ENCODE assay signal across 15 cellular contexts in the genomic region with DNA sequence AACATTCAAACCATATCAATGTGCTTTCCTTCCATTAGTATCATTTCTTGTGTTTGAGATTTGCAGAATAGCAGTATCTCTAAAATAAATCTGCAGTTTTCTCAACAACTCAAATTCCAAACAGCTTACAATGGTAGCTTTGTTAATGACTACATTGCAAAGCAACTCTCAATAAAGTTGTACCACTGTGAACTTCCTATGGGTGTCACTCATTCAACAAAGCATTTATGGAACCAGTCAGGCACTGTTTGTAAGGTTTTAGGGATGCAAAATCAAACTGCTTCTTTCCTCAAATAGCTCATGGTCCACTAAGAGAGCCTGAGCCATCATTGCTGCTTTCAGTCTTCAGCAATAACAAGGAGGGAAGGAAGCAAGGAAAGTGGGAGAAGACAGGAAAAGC.
A peak's percentile ranks its signal among the peaks of the same experiment; 100 is the strongest.
DNase-seq lines count a peak whose midpoint lies in the region; ATAC-seq and TF ChIP-seq lines count a peak whose summit lies in the region.
"Had no signal": no experiment of that assay in that cellular context is flagged by ENCODE, and none has a peak within 500 bp of the region (broad histone marks: within the 10 kb centered on the region; RNA-seq: fewer than 3 reads in every experiment).

No MANE protein-coding gene starts in this region.

- peaks cover 17% of the 10 kb centered on the region for H3K36me3 Mint-ChIP-seq in activated CD4-positive, alpha-beta T cell treated with anti-CD3 and anti-CD28 coated beads for 36 hours (ENCODE audit: low read depth)
- no peaks in the 10 kb centered on the region for H3K36me3 Mint-ChIP-seq in chondrocyte (ENCODE audit: low read depth)

- no peaks in the 10 kb centered on the region for H3K79me2 ChIP-seq in parathyroid adenoma

- peak overlapping the region; percentile 66 for H3K27ac Mint-ChIP-seq in activated CD4-positive, alpha-beta T cell treated with anti-CD3 and anti-CD28 coated beads for 36 hours
- no peak overlapping the region for H3K27ac Mint-ChIP-seq in chondrocyte (ENCODE audit: unreplicated experiment)

- peaks cover 48% of the 10 kb centered on the region for H3K4me1 Mint-ChIP-seq in activated CD4-positive, alpha-beta T cell treated with anti-CD3 and anti-CD28 coated beads for 36 hours
- peaks cover 42% of the 10 kb centered on the region for H3K4me1 Mint-ChIP-seq in chondrocyte (ENCODE audit: low read depth)

- intact Hi-C loops in activated CD4-positive, alpha-beta T cell treated with anti-CD3 and anti-CD28 coated beads for 36 hours (cut with DNase I, micrococcal nuclease), result loop anchor here (2.0 to 10.0 kb wide), 8 partner anchors 121 to 861 kb away; partner anchors contain the start of gene PICALM (in 1 of the 2)

- CTCF ChIA-PET in activated CD4-positive, alpha-beta T cell treated with anti-CD3 and anti-CD28 coated beads for 36 hours (lab: Charles Lee), result interaction anchor here (1.0 to 1.2 kb wide), 2 partner anchors 248 to 329 kb away, joined by 3 read pairs; no protein-coding TSS in a partner anchor

- no peak for ATAC-seq in activated CD4-positive, alpha-beta T cell treated with anti-CD3 and anti-CD28 coated beads for 36 hours
- ATAC-seq: activated T-cell treated with anti-CD3 and anti-CD28 coated beads, Interleukin-2, amount 50 U/mL, for 4 hours; body of pancreas had no signal

- no peaks in the 10 kb centered on the region for H3K27me3 ChIP-seq in parathyroid adenoma (ENCODE audit: control insufficient read depth, insufficient read depth, low read length)
- H3K27me3 ChIP-seq: body of pancreas had no signal

- H3K4me1 ChIP-seq in parathyroid adenoma, result peaks cover 14% of the 10 kb centered on the region

- H3K27ac ChIP-seq in parathyroid adenoma, result peak overlapping the region; percentile 72

- in situ Hi-C loops in GM13977 (cut with MboI; ENCODE audit: low pct_unique_long_range_greater_than_20kb, low sequenced_read_pairs, unreplicated experiment), result loop anchor here (10.0 kb wide), 1 partner anchor 349 kb away; no protein-coding TSS in a partner anchor

- no peak overlapping the region for H3K4me3 Mint-ChIP-seq in activated CD4-positive, alpha-beta T cell treated with anti-CD3 and anti-CD28 coated beads for 36 hours
- no peak overlapping the region for H3K4me3 Mint-ChIP-seq in chondrocyte (ENCODE audit: unreplicated experiment)
- H3K4me3 Mint-ChIP-seq: activated T-cell treated with anti-CD3 and anti-CD28 coated beads, Interleukin-2, amount 50 U/mL, for 4 hours; effector memory CD8-positive, alpha-beta T cell; stimulated activated naive B cell treated with anti-CD40 and anti-IgM and Interleukin-4, amounts not matched to agents 10 μg/mL and 1 μg/mL and 100 μg/mL, for 72 hours had no signal

- no peak for DNase-seq in activated CD4-positive, alpha-beta T cell treated with anti-CD3 and anti-CD28 coated beads for 36 hours
- DNase-seq in activated CD4-positive, alpha-beta T cell treated with anti-CD3 and anti-CD28 coated beads for 48 hours, result no peak
- DNase-seq in M059J (ENCODE audit: low read depth), result peak; percentile 32
- DNase-seq in chondrocyte (ENCODE audit: low spot score), result no peak
- no peak for DNase-seq in DMS79 treated with DMSO at 0.1 percent for 48 hours (lab: John Stamatoyannopoulos, UW)
- DNase-seq in NCI-H446 treated with DMSO at 0.1 percent for 48 hours (lab: John Stamatoyannopoulos, UW), result no peak
- DNase-seq in GM13977 (ENCODE audit: low spot score), result no peak
- DNase-seq: 8988T; activated CD4-positive, CD25-positive, alpha-beta regulatory T cell; activated T-cell treated with anti-CD3 and anti-CD28 coated beads, Interleukin-2, amount 50 U/mL, for 4 hours; body of pancreas; effector memory CD8-positive, alpha-beta T cell; kidney glomerular epithelial cell; stimulated activated naive B cell treated with anti-CD40 and anti-IgM and Interleukin-4, amounts not matched to agents 10 μg/mL and 1 μg/mL and 100 μg/mL, for 72 hours had no signal

- no peaks in the 10 kb centered on the region for H3K36me3 ChIP-seq in parathyroid adenoma (ENCODE audit: control insufficient read depth, insufficient read depth, low read length)

- H3K4me3 ChIP-seq in parathyroid adenoma (ENCODE audit: low read depth, low read length), result no peak overlapping the region
- H3K4me3 ChIP-seq: body of pancreas had no signal

- POLR2A ChIA-PET in activated CD4-positive, alpha-beta T cell treated with anti-CD3 and anti-CD28 coated beads for 36 hours (lab: Charles Lee), result no interaction called here

- H3K27me3 Mint-ChIP-seq in activated CD4-positive, alpha-beta T cell treated with anti-CD3 and anti-CD28 coated beads for 36 hours, result no peaks in the 10 kb centered on the region
- no peaks in the 10 kb centered on the region for H3K27me3 Mint-ChIP-seq in chondrocyte (ENCODE audit: low read depth)
- H3K27me3 Mint-ChIP-seq: effector memory CD8-positive, alpha-beta T cell; stimulated activated naive B cell treated with anti-CD40 and anti-IgM and Interleukin-4, amounts not matched to agents 10 μg/mL and 1 μg/mL and 100 μg/mL, for 72 hours had no signal

- TF ChIP-seq CTCF in chondrocyte (IDR thresholded peaks at IDR 0.05), result peak; percentile 45
- no peak for TF ChIP-seq CTCF in parathyroid adenoma (IDR thresholded peaks at IDR 0.05)
- no peak for TF ChIP-seq CTCF in GM13977 (IDR thresholded peaks at IDR 0.05; ENCODE audit: extremely low read depth, insufficient read depth, missing control alignments)

- no peak overlapping the region for H3K9ac ChIP-seq in parathyroid adenoma

- no peak overlapping the region for H2AFZ ChIP-seq in parathyroid adenoma

- H3K9me3 Mint-ChIP-seq in activated CD4-positive, alpha-beta T cell treated with anti-CD3 and anti-CD28 coated beads for 36 hours (ENCODE audit: low read depth), result peaks cover 24% of the 10 kb centered on the region
- H3K9me3 Mint-ChIP-seq in chondrocyte (ENCODE audit: low read depth), result no peaks in the 10 kb centered on the region

- no peaks in the 10 kb centered on the region for H3K9me3 ChIP-seq in parathyroid adenoma (ENCODE audit: control insufficient read depth, low read length)
- H3K9me3 ChIP-seq: body of pancreas had no signal

- no peak overlapping the region for H3K4me2 ChIP-seq in parathyroid adenoma (ENCODE audit: low read length)
